In genomic region chr5:138339086-138339456, GRCh38 we compare ENCODE assay signal across 8 cellular contexts. TPM values are rescaled to one million over a fixed set of nuclear protein-coding genes. Genes with fewer than 3 reads are reported as not detected.
DNase-seq lines count a peak whose midpoint lies in the region; ATAC-seq, FAIRE-seq and TF ChIP-seq lines count a peak whose summit lies in the region.

No MANE protein-coding gene starts in this region.

- H3K27ac ChIP-seq in SJSA1 (peak overlapping the region; percentile 43), trophoblast cell (ENCODE audit: low read depth, low read length) (peak overlapping the region; percentile 7)

- no peak for TF ChIP-seq POLR2A in GM12891 (IDR thresholded peaks at IDR 0.05; ENCODE audit: low read depth, low read length)

- H2AK5ac ChIP-seq in trophoblast cell (ENCODE audit: low read length): no peak overlapping the region

- no peak overlapping the region for H2BK120ac ChIP-seq in trophoblast cell (ENCODE audit: insufficient read depth, low read length, poor library complexity)

- peaks cover 13% of the 10 kb centered on the region for H3K4me1 ChIP-seq in SJSA1 (replicated peaks)
- peaks cover 2 to 12% of the 10 kb centered on the region in 2 experiments for H3K4me1 ChIP-seq in trophoblast cell (ENCODE audit: control insufficient read depth in 1 of 2, insufficient read depth in 2 of 2, low read length in 2 of 2)

- H3K9ac ChIP-seq in trophoblast cell (ENCODE audit: low read length): peak overlapping the region; percentile 92

- H3K4me2 ChIP-seq in trophoblast cell (ENCODE audit: low read length): peak overlapping the region; percentile 90

- peak overlapping the region; percentile 52 for H4K91ac ChIP-seq in trophoblast cell (ENCODE audit: low read depth, low read length)

- H3K9me3 ChIP-seq in SJSA1 (replicated peaks) (no peaks in the 10 kb centered on the region), trophoblast cell (ENCODE audit: insufficient read depth, low read depth, low read length) (no peaks in the 10 kb centered on the region)

- H2BK5ac ChIP-seq in trophoblast cell (ENCODE audit: low read depth, low read length, poor library complexity): peak overlapping the region; percentile 3

- H3K4ac ChIP-seq in trophoblast cell (ENCODE audit: low read depth, low read length): peak overlapping the region; percentile 71

- H3K27me3 ChIP-seq in SJSA1 (replicated peaks) (no peaks in the 10 kb centered on the region), trophoblast cell (ENCODE audit: insufficient read depth, low read length) (no peaks in the 10 kb centered on the region)

- H3K36me3 ChIP-seq in SJSA1 (peaks cover 52% of the 10 kb centered on the region), trophoblast cell (ENCODE audit: control insufficient read depth in 1 of 2, insufficient read depth in 2 of 2, low read length in 2 of 2) (peaks cover 6 to 18% of the 10 kb centered on the region in 2 experiments)

- H4K8ac ChIP-seq in trophoblast cell (ENCODE audit: low read depth, low read length): no peak overlapping the region

- peaks cover 16% of the 10 kb centered on the region for H3K79me2 ChIP-seq in trophoblast cell (ENCODE audit: control insufficient read depth, insufficient read depth, low read length, poor library complexity)

- ATAC-seq in HG03460 (IDR thresholded peaks at IDR 0.05; ENCODE audit: unreplicated experiment) (no peak), GM18502 (IDR thresholded peaks at IDR 0.05; ENCODE audit: poor library complexity, unreplicated experiment) (no peak)

- H2BK12ac ChIP-seq in trophoblast cell (ENCODE audit: low read length): no peak overlapping the region

- no peak overlapping the region for H3K18ac ChIP-seq in trophoblast cell (ENCODE audit: low read length)

- FAIRE-seq in GM12891 (lab: Jason Lieb, UNC): peak; percentile 50

- no peak overlapping the region for H4K12ac ChIP-seq in trophoblast cell (ENCODE audit: low read depth, low read length)

- no peak for TF ChIP-seq CTCF in fibroblast of mammary gland (conservative IDR thresholded peaks at IDR 0.05; ENCODE audit: control insufficient read depth, insufficient read depth, low read depth, low read length)

- H2AFZ ChIP-seq in trophoblast cell (ENCODE audit: insufficient read depth, low read length, poor library complexity): no peak overlapping the region

- peaks cover 16% of the 10 kb centered on the region for H3K79me1 ChIP-seq in trophoblast cell (ENCODE audit: low read length)

- H3K4me3 ChIP-seq in SJSA1 (peak overlapping the region; percentile 62), fibroblast of mammary gland (ENCODE audit: control insufficient read depth, low read depth, low read length) (peak overlapping the region; percentile 94), trophoblast cell (ENCODE audit: low read depth, low read length) (peak overlapping the region; percentile 91)

- H3K23ac ChIP-seq in trophoblast cell (ENCODE audit: low read length): no peak overlapping the region

- WGBS in trophoblast cell (ENCODE audit: extremely low coverage, insufficient coverage, insufficient read length): no CpG with 5 or more reads among the region's 8 CpGs

- no peak overlapping the region for H3K14ac ChIP-seq in trophoblast cell (ENCODE audit: low read length)

- no peak for DNase-seq in GM12891 (ENCODE audit: insufficient read length, low spot score)
- DNase-seq in SJSA1 (ENCODE audit: low read depth in 1 of 2, low spot score in 2 of 2): peak in 1 of 2 experiments; percentile 58
- DNase-seq in fibroblast of mammary gland (ENCODE audit: low read depth): peak; percentile 25
- peak in 1 of 2 donors; percentile 22 for DNase-seq in trophoblast cell
- no peak for DNase-seq in ureter (ENCODE audit: low spot score)
- DNase-seq in dedifferentiated amniotic fluid mesenchymal stem cell (ENCODE audit: extremely low spot score): no peak

TF ChIP-seq in GM12891, 5 proteins besides CTCF, POLR2A, EP300 and RAD21:
- TF ChIP-seq PAX5 (IDR thresholded peaks at IDR 0.05; ENCODE audit: insufficient read depth, low read length, severe bottlenecking) (no peak), POU2F2 (IDR thresholded peaks at IDR 0.05; ENCODE audit: low read depth, low read length) (no peak), TAF1 (IDR thresholded peaks at IDR 0.05; ENCODE audit: low read depth, low read length) (no peak), POLR2AphosphoS5 (IDR thresholded peaks at IDR 0.05; ENCODE audit: low read depth, low read length) (no peak), SPI1 (IDR thresholded peaks at IDR 0.05; ENCODE audit: low read depth, low read length) (no peak)

RNA-seq across cellular contexts. Expression of gene FAM53C, which starts 1.0 kb away (rescaled TPM):
- 25.1 TPM for polyA plus RNA-seq in GM12891 (2012; ENCODE audit: low read depth, missing spikeins)
- 42.0 and 63.6 TPM in 2 replicates for total RNA-seq in SJSA1 (2014; rRNA removed; shearing (Covaris generic))
- polyA plus RNA-seq in trophoblast cell (2013): 39.8 and 41.7 TPM in 2 replicates
- 15.6 TPM for total RNA-seq in ureter

RNA-seq across cellular contexts. Expression of gene CDC25C, which starts 7.5 kb away (rescaled TPM):
- polyA plus RNA-seq in GM12891 (2012; ENCODE audit: low read depth, missing spikeins): 6.3 TPM
- 36.5 and 40.0 TPM in 2 replicates for total RNA-seq in SJSA1 (2014; rRNA removed; shearing (Covaris generic))
- 13.6 and 14.2 TPM in 2 replicates for polyA plus RNA-seq in trophoblast cell (2013)
- total RNA-seq in ureter: not detected

RNA-seq across cellular contexts. Expression of gene KDM3B, which starts 13.4 kb away (rescaled TPM):
- polyA plus RNA-seq in GM12891 (2012; ENCODE audit: low read depth, missing spikeins): 19.2 TPM
- total RNA-seq in SJSA1 (2014; rRNA removed; shearing (Covaris generic)): 48.0 and 64.8 TPM in 2 replicates
- polyA plus RNA-seq in trophoblast cell (2013): 25.5 and 26.6 TPM in 2 replicates
- total RNA-seq in ureter: 79.8 TPM

Comparison
In these comparisons a context has a peak if more than half of its experiments do, and no peak if none do; other contexts are left out.
1. RNA of gene CDC25C, which starts 7.5 kb away (total RNA-seq): 36.5 to 40.0 TPM in SJSA1; not detected in ureter (single experiment); every median in the first group is over 10 times any median in the second.
2. Peak in every context shown above with its lines, with median percentiles within 50 percentile points of each other: H3K4me3 ChIP-seq.